Comparison of ENCODE assay signal across 8 cellular contexts in the genomic region with DNA sequence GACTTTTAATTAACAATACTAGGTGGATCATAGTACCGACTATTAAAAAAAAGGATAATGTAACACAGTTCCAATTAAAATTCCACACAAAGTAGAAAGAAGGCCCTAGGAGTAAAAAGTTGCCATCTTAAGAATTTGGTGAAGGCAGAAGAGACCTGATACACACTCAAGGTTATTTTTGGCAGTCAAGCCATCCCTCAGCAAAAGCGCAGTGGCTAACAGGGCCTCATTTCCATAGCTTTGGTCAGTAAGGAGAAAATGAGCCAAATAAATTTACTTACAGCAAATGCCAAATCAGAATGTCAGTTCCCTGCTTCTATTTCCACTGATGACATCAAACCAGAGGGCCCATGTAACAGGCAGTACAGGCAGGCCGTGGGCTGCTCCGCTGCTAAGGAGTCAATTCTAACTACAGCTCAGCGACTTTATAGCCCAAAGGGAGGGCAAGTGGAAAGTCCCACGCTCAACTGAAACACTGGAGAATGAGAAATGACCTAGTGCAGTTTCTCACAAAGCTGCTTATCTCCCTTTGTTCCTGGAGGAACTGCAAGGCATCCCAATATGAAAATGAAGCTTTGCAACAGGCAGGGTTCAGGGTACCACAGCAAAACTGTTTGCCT. TPM values are rescaled to one million over a fixed set of nuclear protein-coding genes. Genes with fewer than 3 reads are reported as not detected.
A peak's percentile ranks its signal among the peaks of the same experiment; 100 is the strongest.
DNase-seq lines count a peak whose midpoint lies in the region; ATAC-seq lines count a peak whose summit lies in the region.

No MANE protein-coding gene starts in this region.

- H3K27me3 Mint-ChIP-seq in activated T-helper 1 cell treated with anti-CD3 and anti-CD28 coated beads, Interleukin-12 subunit alpha, Interleukin-12 subunit beta, Interleukin-2, Interleukin-4 antibody, amounts not matched to agents 30 ng/mL and 10 ng/mL and 1 ng/mL, durations not matched to agents 14 hours and 24 hours and 36 hours (ENCODE audit: insufficient read depth), result no peaks in the 10 kb centered on the region

- peaks cover 33% of the 10 kb centered on the region for H3K36me3 Mint-ChIP-seq in activated T-helper 1 cell treated with anti-CD3 and anti-CD28 coated beads, Interleukin-12 subunit alpha, Interleukin-12 subunit beta, Interleukin-2, Interleukin-4 antibody, amounts not matched to agents 30 ng/mL and 10 ng/mL and 1 ng/mL, durations not matched to agents 14 hours and 24 hours and 36 hours (ENCODE audit: low read depth)
- H3K36me3 Mint-ChIP-seq in stimulated activated effector memory CD8-positive, alpha-beta T cell treated with anti-CD3 and anti-CD28 coated beads, Interleukin-12 subunit alpha, Interleukin-12 subunit beta, amount 100 ng/mL, for 72 hours, result peaks cover 67% of the 10 kb centered on the region

- DNase-seq in NCI-H82 (lab: John Stamatoyannopoulos, UW), result peak; percentile 48
- DNase-seq in NCI-H82 treated with DMSO at 0.1 percent for 48 hours (lab: John Stamatoyannopoulos, UW; ENCODE audit: unreplicated experiment), result no peak
- DNase-seq in activated T-helper 1 cell treated with anti-CD3 and anti-CD28 coated beads, Interleukin-12 subunit alpha, Interleukin-12 subunit beta, Interleukin-2, Interleukin-4 antibody, amounts not matched to agents 30 ng/mL and 10 ng/mL and 1 ng/mL, durations not matched to agents 14 hours and 24 hours and 36 hours (ENCODE audit: low spot score), result peak; percentile 34
- DNase-seq in left lobe of liver (ENCODE audit: low spot score), result no peak
- peak; percentile 22 to 72 for DNase-seq in stimulated activated effector memory CD8-positive, alpha-beta T cell treated with anti-CD3 and anti-CD28 coated beads, Interleukin-12 subunit alpha, Interleukin-12 subunit beta, amount 100 ng/mL, for 72 hours (ENCODE audit: low spot score in 2 of 2)
- DNase-seq in NCI-H2196 (lab: John Stamatoyannopoulos, UW; ENCODE audit: unreplicated experiment), result no peak
- no peak for DNase-seq in KG1 (lab: John Stamatoyannopoulos, UW)

- no peaks in the 10 kb centered on the region for H3K9me3 Mint-ChIP-seq in activated T-helper 1 cell treated with anti-CD3 and anti-CD28 coated beads, Interleukin-12 subunit alpha, Interleukin-12 subunit beta, Interleukin-2, Interleukin-4 antibody, amounts not matched to agents 30 ng/mL and 10 ng/mL and 1 ng/mL, durations not matched to agents 14 hours and 24 hours and 36 hours
- H3K9me3 Mint-ChIP-seq in stimulated activated effector memory CD8-positive, alpha-beta T cell treated with anti-CD3 and anti-CD28 coated beads, Interleukin-12 subunit alpha, Interleukin-12 subunit beta, amount 100 ng/mL, for 72 hours, result no peaks in the 10 kb centered on the region

- intact Hi-C loops in activated T-helper 1 cell treated with anti-CD3 and anti-CD28 coated beads, Interleukin-12 subunit alpha, Interleukin-12 subunit beta, Interleukin-2, Interleukin-4 antibody, amounts not matched to agents 30 ng/mL and 10 ng/mL and 1 ng/mL, durations not matched to agents 14 hours and 24 hours and 36 hours (cut with micrococcal nuclease), result loop anchor here (10.0 kb wide), 1 partner anchor 1427 kb away; no protein-coding TSS in a partner anchor

- peak overlapping the region; percentile 49 for H3K27ac Mint-ChIP-seq in activated T-helper 1 cell treated with anti-CD3 and anti-CD28 coated beads, Interleukin-12 subunit alpha, Interleukin-12 subunit beta, Interleukin-2, Interleukin-4 antibody, amounts not matched to agents 30 ng/mL and 10 ng/mL and 1 ng/mL, durations not matched to agents 14 hours and 24 hours and 36 hours
- peak overlapping the region; percentile 5 for H3K27ac Mint-ChIP-seq in stimulated activated effector memory CD8-positive, alpha-beta T cell treated with anti-CD3 and anti-CD28 coated beads, Interleukin-12 subunit alpha, Interleukin-12 subunit beta, amount 100 ng/mL, for 72 hours

- no peak overlapping the region for H3K4me3 Mint-ChIP-seq in activated T-helper 1 cell treated with anti-CD3 and anti-CD28 coated beads, Interleukin-12 subunit alpha, Interleukin-12 subunit beta, Interleukin-2, Interleukin-4 antibody, amounts not matched to agents 30 ng/mL and 10 ng/mL and 1 ng/mL, durations not matched to agents 14 hours and 24 hours and 36 hours
- peak overlapping the region; percentile 3 for H3K4me3 Mint-ChIP-seq in stimulated activated effector memory CD8-positive, alpha-beta T cell treated with anti-CD3 and anti-CD28 coated beads, Interleukin-12 subunit alpha, Interleukin-12 subunit beta, amount 100 ng/mL, for 72 hours

- peak; percentile 75 for ATAC-seq in HG03280 (IDR thresholded peaks at IDR 0.05; ENCODE audit: unreplicated experiment)
- ATAC-seq in left lobe of liver, result peak; percentile 61
- peak; percentile 95 for ATAC-seq in stimulated activated effector memory CD8-positive, alpha-beta T cell treated with anti-CD3 and anti-CD28 coated beads, Interleukin-12 subunit alpha, Interleukin-12 subunit beta, amount 100 ng/mL, for 72 hours

- H3K4me1 Mint-ChIP-seq in activated T-helper 1 cell treated with anti-CD3 and anti-CD28 coated beads, Interleukin-12 subunit alpha, Interleukin-12 subunit beta, Interleukin-2, Interleukin-4 antibody, amounts not matched to agents 30 ng/mL and 10 ng/mL and 1 ng/mL, durations not matched to agents 14 hours and 24 hours and 36 hours (ENCODE audit: low read depth), result peaks cover 71% of the 10 kb centered on the region
- H3K4me1 Mint-ChIP-seq in stimulated activated effector memory CD8-positive, alpha-beta T cell treated with anti-CD3 and anti-CD28 coated beads, Interleukin-12 subunit alpha, Interleukin-12 subunit beta, amount 100 ng/mL, for 72 hours, result peaks cover 78% of the 10 kb centered on the region

RNA-seq across cellular contexts. Expression of gene ARGLU1, which starts 6.3 kb away (rescaled TPM):
- total RNA-seq in activated T-helper 1 cell treated with anti-CD3 and anti-CD28 coated beads, Interleukin-12 subunit alpha, Interleukin-12 subunit beta, Interleukin-2, Interleukin-4 antibody, amounts not matched to agents 30 ng/mL and 10 ng/mL and 1 ng/mL, durations not matched to agents 14 hours and 24 hours and 36 hours, result 89.8 and 91.5 TPM in 2 replicates
- 22.6 TPM for total RNA-seq in left lobe of liver

RNA-seq across cellular contexts. Expression of gene EFNB2, which starts 26.2 kb away (rescaled TPM):
- total RNA-seq in activated T-helper 1 cell treated with anti-CD3 and anti-CD28 coated beads, Interleukin-12 subunit alpha, Interleukin-12 subunit beta, Interleukin-2, Interleukin-4 antibody, amounts not matched to agents 30 ng/mL and 10 ng/mL and 1 ng/mL, durations not matched to agents 14 hours and 24 hours and 36 hours, result 0.44 and 0.51 TPM in 2 replicates
- total RNA-seq in left lobe of liver, result 4.3 TPM

Comparison
In these comparisons a context has a peak if more than half of its experiments do, and no peak if none do; other contexts are left out.
1. DNase-seq: peak in NCI-H82 (single experiment), activated T-helper 1 cell treated with anti-CD3 and anti-CD28 coated beads, Interleukin-12 subunit alpha, Interleukin-12 subunit beta, Interleukin-2, Interleukin-4 antibody, amounts not matched to agents 30 ng/mL and 10 ng/mL and 1 ng/mL, durations not matched to agents 14 hours and 24 hours and 36 hours (single experiment) and stimulated activated effector memory CD8-positive, alpha-beta T cell treated with anti-CD3 and anti-CD28 coated beads, Interleukin-12 subunit alpha, Interleukin-12 subunit beta, amount 100 ng/mL, for 72 hours (2 of 2); none in NCI-H82 treated with DMSO at 0.1 percent for 48 hours (single experiment), left lobe of liver (single experiment), NCI-H2196 (single experiment) and KG1 (single experiment).
2. Peak in every context shown above with its lines, with median percentiles within 50 percentile points of each other: ATAC-seq.